1 cellular context compared by ENCODE assay signal in the genomic region with DNA sequence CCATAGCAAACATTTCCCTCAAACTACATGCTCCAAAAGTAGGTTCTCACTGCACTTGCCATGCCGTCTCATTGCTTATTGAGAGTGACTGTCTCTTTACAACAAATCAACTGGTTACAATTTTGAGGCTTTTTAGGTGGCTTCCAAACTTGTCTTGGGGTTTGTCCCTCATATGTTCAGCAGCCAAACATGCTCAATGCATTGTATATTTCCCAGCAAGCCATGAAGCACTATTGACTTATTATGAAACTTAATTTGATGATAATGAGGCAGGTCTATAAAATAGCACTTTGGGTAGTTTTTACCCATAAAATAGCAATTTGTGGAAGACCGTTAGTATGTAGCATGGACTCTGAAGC.
TF ChIP-seq lines count a peak whose summit lies in the region.

No MANE protein-coding gene starts in this region.

TF ChIP-seq in IMR-90, 13 proteins besides CTCF, POLR2A, EP300 and RAD21 (continued from another document):
- TF ChIP-seq CEBPB (IDR thresholded peaks at IDR 0.05; ENCODE audit: low read depth, low read length) (no peak), MXI1 (IDR thresholded peaks at IDR 0.05; ENCODE audit: borderline replicate concordance, low read depth, low read length) (no peak), MAZ (IDR thresholded peaks at IDR 0.05; ENCODE audit: borderline replicate concordance, low read depth, low read length) (no peak), FOS (IDR thresholded peaks at IDR 0.05; ENCODE audit: low read depth, low read length) (no peak), CHD1 (IDR thresholded peaks at IDR 0.05; ENCODE audit: low read depth, low read length) (no peak), ELK1 (IDR thresholded peaks at IDR 0.05; ENCODE audit: borderline replicate concordance, low read depth, low read length) (no peak), NFE2L2 (IDR thresholded peaks at IDR 0.05; ENCODE audit: low read depth, low read length) (no peak), MAFK (IDR thresholded peaks at IDR 0.05; ENCODE audit: low read depth, low read length) (no peak)
